8 cellular contexts compared by ENCODE assay signal in genomic region chr13:19957320-19958118, GRCh38. TPM values are rescaled to one million over a fixed set of nuclear protein-coding genes. Genes with fewer than 3 reads are reported as not detected.
DNase-seq lines count a peak whose midpoint lies in the region; ATAC-seq lines count a peak whose summit lies in the region.

No MANE protein-coding gene starts in this region.

- H2BK5ac ChIP-seq in mesendoderm (ENCODE audit: low read length) = peak overlapping the region; percentile 67

- H3K4me1 ChIP-seq in endocrine pancreas (ENCODE audit: control insufficient read depth, insufficient read depth, low read length) = peaks cover 27% of the 10 kb centered on the region
- H3K4me1 ChIP-seq in mesendoderm (ENCODE audit: control insufficient read depth, low read depth, low read length) = no peaks in the 10 kb centered on the region

- peak overlapping the region; percentile 59 for H3K4me2 ChIP-seq in mesendoderm (ENCODE audit: low read length)

- WGBS in mesendoderm (ENCODE audit: extremely low coverage, insufficient coverage, low lambda C conversion rate) = no CpG with 5 or more reads among the region's 62 CpGs

- DNase-seq in 8988T = peak; percentile 35
- peak; percentile 98 for DNase-seq in NCI-H748 (lab: John Stamatoyannopoulos, UW; ENCODE audit: unreplicated experiment)
- DNase-seq in activated CD8-positive, alpha-beta memory T cell treated with anti-CD3 and anti-CD28 coated beads for 48 hours (ENCODE audit: low read depth in 2 of 3, low spot score in 2 of 3) = peak; percentile 45 to 66 (median 58)
- peak; percentile 92 for DNase-seq in mesendoderm
- peak; percentile 38 for DNase-seq in stimulated activated CD8-positive, alpha-beta memory T cell treated with anti-CD3 and anti-CD28 coated beads, Interleukin-12 subunit alpha, Interleukin-12 subunit beta, amount 100 ng/mL, for 24 hours (ENCODE audit: extremely low read depth)

- H2BK15ac ChIP-seq in mesendoderm (replicated peaks; ENCODE audit: low read depth) = no peak overlapping the region

- H4K5ac ChIP-seq in mesendoderm (ENCODE audit: low read length) = no peak overlapping the region

- peak overlapping the region; percentile 43 for H4K8ac ChIP-seq in mesendoderm (ENCODE audit: low read depth, low read length)

- H3K27ac ChIP-seq in mesendoderm (ENCODE audit: low read depth, low read length) = peak overlapping the region; percentile 98

- peak; percentile 1 for ATAC-seq in GM18861 (IDR thresholded peaks at IDR 0.05; ENCODE audit: unreplicated experiment)
- peak; percentile 23 for ATAC-seq in HG03175 (IDR thresholded peaks at IDR 0.05; ENCODE audit: unreplicated experiment)

- H3K79me2 ChIP-seq in mesendoderm (ENCODE audit: control insufficient read depth, insufficient read depth, low read length) = peaks cover 22% of the 10 kb centered on the region

- H3K23ac ChIP-seq in mesendoderm (ENCODE audit: low read length) = peak overlapping the region; percentile 85

- no peaks in the 10 kb centered on the region for H3K9me3 ChIP-seq in endocrine pancreas (ENCODE audit: control insufficient read depth, low read length)

- H2AK5ac ChIP-seq in mesendoderm (ENCODE audit: low read length) = no peak overlapping the region

- peak overlapping the region; percentile 67 for H3K9ac ChIP-seq in endocrine pancreas (ENCODE audit: control insufficient read depth, insufficient read depth, low read length)
- peak overlapping the region; percentile 92 for H3K9ac ChIP-seq in mesendoderm (ENCODE audit: low read length)

- peak overlapping the region; percentile 78 for H3K4me3 ChIP-seq in endocrine pancreas (ENCODE audit: control insufficient read depth, insufficient read depth, low read length)
- H3K4me3 ChIP-seq in mesendoderm (ENCODE audit: low read length) = peak overlapping the region; percentile 58

- no peaks in the 10 kb centered on the region for H3K79me1 ChIP-seq in mesendoderm (ENCODE audit: low read length)

- H3K56ac ChIP-seq in mesendoderm (ENCODE audit: low read length) = peak overlapping the region; percentile 90

- no peaks in the 10 kb centered on the region for H3K27me3 ChIP-seq in endocrine pancreas (ENCODE audit: control insufficient read depth, insufficient read depth, low read length)
- H3K27me3 ChIP-seq in mesendoderm (ENCODE audit: insufficient read depth, low read length, poor library complexity) = no peaks in the 10 kb centered on the region

- no peak overlapping the region for H2BK120ac ChIP-seq in mesendoderm (ENCODE audit: low read depth, low read length)

- no peaks in the 10 kb centered on the region for H3K36me3 ChIP-seq in endocrine pancreas (ENCODE audit: control insufficient read depth, insufficient read depth, low read length)
- H3K36me3 ChIP-seq in mesendoderm (ENCODE audit: control insufficient read depth, insufficient read depth, low read length) = no peaks in the 10 kb centered on the region

- peak overlapping the region; percentile 94 for H3K4ac ChIP-seq in mesendoderm (ENCODE audit: low read depth, low read length)

- H3K18ac ChIP-seq in mesendoderm (ENCODE audit: low read length) = peak overlapping the region; percentile 96

RNA-seq across cellular contexts. Expression of gene ZMYM2, which starts 1.0 kb away (rescaled TPM):
- 82.0 TPM for polyA plus RNA-seq in mesendoderm (2013, experiment 1 of 2)
- polyA plus RNA-seq in mesendoderm (2013, experiment 2 of 2) = 83.9 TPM

Comparison
In these comparisons a context has a peak if more than half of its experiments do, and no peak if none do; other contexts are left out.
1. Peak in every context shown above with its lines: DNase-seq, ATAC-seq, H3K4me3 ChIP-seq and H3K27ac ChIP-seq.
2. DNase-seq: peak in every context shown above with its lines; median percentile 98 in NCI-H748; 92 in mesendoderm; 58 in activated CD8-positive, alpha-beta memory T cell treated with anti-CD3 and anti-CD28 coated beads for 48 hours; 38 in stimulated activated CD8-positive, alpha-beta memory T cell treated with anti-CD3 and anti-CD28 coated beads, Interleukin-12 subunit alpha, Interleukin-12 subunit beta, amount 100 ng/mL, for 24 hours; 35 in 8988T.